9 cellular contexts compared by ENCODE assay signal in the genomic region with DNA sequence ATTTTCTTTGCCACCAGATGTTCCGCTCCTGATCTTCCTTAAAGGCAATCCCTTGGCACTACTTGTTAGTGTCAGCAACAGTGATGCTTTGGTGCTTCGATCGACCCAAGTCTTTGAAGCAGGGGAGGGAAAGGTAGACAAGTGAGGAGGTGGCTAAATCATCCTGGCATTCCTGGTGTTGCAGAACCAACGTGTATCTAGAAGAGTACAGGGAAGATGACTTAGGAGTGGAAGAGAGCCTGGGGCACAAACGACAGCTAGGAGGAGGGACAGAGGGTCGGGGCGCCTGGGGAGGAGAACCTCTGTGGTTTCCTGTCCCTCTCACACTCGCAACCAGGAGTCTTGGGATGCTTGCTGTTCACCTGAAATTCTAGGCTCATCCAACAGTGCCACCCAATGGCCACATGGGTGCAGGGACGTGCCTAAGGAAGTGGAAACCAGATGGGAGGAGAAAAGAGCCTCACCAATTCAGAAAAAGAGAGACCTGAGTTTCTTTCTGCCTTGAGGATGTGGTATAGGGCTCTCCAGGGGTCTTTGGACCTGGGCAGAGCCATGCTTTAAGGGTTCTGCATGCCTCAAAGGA. TPM values are rescaled to one million over a fixed set of nuclear protein-coding genes. Genes with fewer than 3 reads are reported as not detected.
A peak's percentile ranks its signal among the peaks of the same experiment; 100 is the strongest.
DNase-seq lines count a peak whose midpoint lies in the region; ATAC-seq and TF ChIP-seq lines count a peak whose summit lies in the region.
"Had no signal": no experiment of that assay in that cellular context is flagged by ENCODE, and none has a peak within 500 bp of the region (broad histone marks: within the 10 kb centered on the region; RNA-seq: fewer than 3 reads in every experiment).

No MANE protein-coding gene starts in this region.

- peaks cover 7% of the 10 kb centered on the region for H3K36me3 Mint-ChIP-seq in T-cell
- peaks cover 6% of the 10 kb centered on the region for H3K36me3 Mint-ChIP-seq in stimulated activated effector memory CD8-positive, alpha-beta T cell treated with anti-CD3 and anti-CD28 coated beads, Interleukin-12 subunit alpha, Interleukin-12 subunit beta, amount 100 ng/mL, for 72 hours
- H3K36me3 Mint-ChIP-seq in stimulated activated memory B cell treated with anti-CD40 and anti-IgM and Interleukin-4, amounts not matched to agents 10 μg/mL and 1 μg/mL and 100 μg/mL, for 72 hours: no peaks in the 10 kb centered on the region

- POLR2A ChIA-PET in GM10248 (lab: Yijun Ruan, JAX) (no interaction called here), T-cell (lab: Charles Lee) (no interaction called here)

- TF ChIP-seq CTCF in 22Rv1 (IDR thresholded peaks at IDR 0.05) (peak; percentile 81), GM10248 (IDR thresholded peaks at IDR 0.05; ENCODE audit: control extremely low read depth, extremely low read depth, low read depth, missing control alignments) (peak; percentile 86)

- H3K27me3 Mint-ChIP-seq in T-cell: no peaks in the 10 kb centered on the region
- H3K27me3 Mint-ChIP-seq in stimulated activated memory B cell treated with anti-CD40 and anti-IgM and Interleukin-4, amounts not matched to agents 10 μg/mL and 1 μg/mL and 100 μg/mL, for 72 hours: no peaks in the 10 kb centered on the region
- H3K27me3 Mint-ChIP-seq: effector memory CD8-positive, alpha-beta T cell had no signal

- DNase-seq in GM10248 (ENCODE audit: extremely low spot score) (peak; percentile 70), NCI-H187 (lab: John Stamatoyannopoulos, UW) (peak; percentile 22 to 50), T-cell (peak in 26 of 34 experiments; percentile 14 to 59 (median 41)), left kidney (ENCODE audit: low read depth, low spot score) (peak; percentile 88)
- DNase-seq in central memory CD4-positive, alpha-beta T cell: peak; percentile 43
- no peak for DNase-seq in stimulated activated effector memory CD8-positive, alpha-beta T cell treated with anti-CD3 and anti-CD28 coated beads, Interleukin-12 subunit alpha, Interleukin-12 subunit beta, amount 100 ng/mL, for 72 hours (ENCODE audit: low spot score in 2 of 2)

- H3K27ac Mint-ChIP-seq in T-cell: no peak overlapping the region
- no peak overlapping the region for H3K27ac Mint-ChIP-seq in stimulated activated effector memory CD8-positive, alpha-beta T cell treated with anti-CD3 and anti-CD28 coated beads, Interleukin-12 subunit alpha, Interleukin-12 subunit beta, amount 100 ng/mL, for 72 hours
- H3K27ac Mint-ChIP-seq in stimulated activated memory B cell treated with anti-CD40 and anti-IgM and Interleukin-4, amounts not matched to agents 10 μg/mL and 1 μg/mL and 100 μg/mL, for 72 hours: no peak overlapping the region
- H3K27ac Mint-ChIP-seq: effector memory CD8-positive, alpha-beta T cell had no signal

- peak in 2 of 4 experiments; percentile 20 to 24 for ATAC-seq in T-cell (replicated peaks in 1 of 4)
- ATAC-seq in stimulated activated effector memory CD8-positive, alpha-beta T cell treated with anti-CD3 and anti-CD28 coated beads, Interleukin-12 subunit alpha, Interleukin-12 subunit beta, amount 100 ng/mL, for 72 hours: peak; percentile 35
- no peak for ATAC-seq in stimulated activated memory B cell treated with anti-CD40 and anti-IgM and Interleukin-4, amounts not matched to agents 10 μg/mL and 1 μg/mL and 100 μg/mL, for 72 hours
- ATAC-seq: effector memory CD8-positive, alpha-beta T cell had no signal

- H3K9me3 Mint-ChIP-seq in T-cell: no peaks in the 10 kb centered on the region
- no peaks in the 10 kb centered on the region for H3K9me3 Mint-ChIP-seq in stimulated activated effector memory CD8-positive, alpha-beta T cell treated with anti-CD3 and anti-CD28 coated beads, Interleukin-12 subunit alpha, Interleukin-12 subunit beta, amount 100 ng/mL, for 72 hours
- H3K9me3 Mint-ChIP-seq in stimulated activated memory B cell treated with anti-CD40 and anti-IgM and Interleukin-4, amounts not matched to agents 10 μg/mL and 1 μg/mL and 100 μg/mL, for 72 hours: no peaks in the 10 kb centered on the region
- H3K9me3 Mint-ChIP-seq: effector memory CD8-positive, alpha-beta T cell had no signal

- peaks cover 27 to 43% (median 36%) of the 10 kb centered on the region in 3 donors for H3K4me1 Mint-ChIP-seq in T-cell
- H3K4me1 Mint-ChIP-seq in stimulated activated effector memory CD8-positive, alpha-beta T cell treated with anti-CD3 and anti-CD28 coated beads, Interleukin-12 subunit alpha, Interleukin-12 subunit beta, amount 100 ng/mL, for 72 hours: peaks cover 47% of the 10 kb centered on the region
- peaks cover 33% of the 10 kb centered on the region for H3K4me1 Mint-ChIP-seq in stimulated activated memory B cell treated with anti-CD40 and anti-IgM and Interleukin-4, amounts not matched to agents 10 μg/mL and 1 μg/mL and 100 μg/mL, for 72 hours

- no peak overlapping the region for H3K27ac ChIP-seq in 22Rv1

- CTCF ChIA-PET in GM10248 (lab: Yijun Ruan, JAX): interaction anchor here (1.1 to 6.3 kb wide), 5 partner anchors 11 to 168 kb away, joined by 3 to 179 read pairs (median 10); no protein-coding TSS in a partner anchor
- CTCF ChIA-PET in T-cell (lab: Charles Lee): interaction anchor here in 1 of 2 donors (0.5 to 1.3 kb wide), 2 partner anchors 58 to 149 kb away, joined by 3 to 5 read pairs; no protein-coding TSS in a partner anchor

- no peak overlapping the region for H3K4me3 Mint-ChIP-seq in T-cell
- no peak overlapping the region for H3K4me3 Mint-ChIP-seq in stimulated activated effector memory CD8-positive, alpha-beta T cell treated with anti-CD3 and anti-CD28 coated beads, Interleukin-12 subunit alpha, Interleukin-12 subunit beta, amount 100 ng/mL, for 72 hours
- no peak overlapping the region for H3K4me3 Mint-ChIP-seq in stimulated activated memory B cell treated with anti-CD40 and anti-IgM and Interleukin-4, amounts not matched to agents 10 μg/mL and 1 μg/mL and 100 μg/mL, for 72 hours
- H3K4me3 Mint-ChIP-seq: effector memory CD8-positive, alpha-beta T cell had no signal

RNA-seq across cellular contexts. Expression of gene KCNA2, which starts 9.5 kb away (rescaled TPM):
- total RNA-seq in T-cell: 1 to 10 TPM in 2 of 5 donors, under 1 TPM in 3; 0.46 to 2.7 (median 0.93) TPM

RNA-seq across cellular contexts. Expression of gene KCNA3, which starts 59.1 kb away (rescaled TPM):
- 100 to 1,000 TPM; 101 to 125 (median 110) TPM for total RNA-seq in T-cell

Comparison
In these comparisons a context has a peak if more than half of its experiments do, and no peak if none do; other contexts are left out.
1. DNase-seq: peak in GM10248 (single experiment), NCI-H187 (2 of 2), T-cell (26 of 34), central memory CD4-positive, alpha-beta T cell (single experiment) and left kidney (single experiment); none in stimulated activated effector memory CD8-positive, alpha-beta T cell treated with anti-CD3 and anti-CD28 coated beads, Interleukin-12 subunit alpha, Interleukin-12 subunit beta, amount 100 ng/mL, for 72 hours (0 of 2).